ENCODE assay signal across 1 cellular context in the genomic region with DNA sequence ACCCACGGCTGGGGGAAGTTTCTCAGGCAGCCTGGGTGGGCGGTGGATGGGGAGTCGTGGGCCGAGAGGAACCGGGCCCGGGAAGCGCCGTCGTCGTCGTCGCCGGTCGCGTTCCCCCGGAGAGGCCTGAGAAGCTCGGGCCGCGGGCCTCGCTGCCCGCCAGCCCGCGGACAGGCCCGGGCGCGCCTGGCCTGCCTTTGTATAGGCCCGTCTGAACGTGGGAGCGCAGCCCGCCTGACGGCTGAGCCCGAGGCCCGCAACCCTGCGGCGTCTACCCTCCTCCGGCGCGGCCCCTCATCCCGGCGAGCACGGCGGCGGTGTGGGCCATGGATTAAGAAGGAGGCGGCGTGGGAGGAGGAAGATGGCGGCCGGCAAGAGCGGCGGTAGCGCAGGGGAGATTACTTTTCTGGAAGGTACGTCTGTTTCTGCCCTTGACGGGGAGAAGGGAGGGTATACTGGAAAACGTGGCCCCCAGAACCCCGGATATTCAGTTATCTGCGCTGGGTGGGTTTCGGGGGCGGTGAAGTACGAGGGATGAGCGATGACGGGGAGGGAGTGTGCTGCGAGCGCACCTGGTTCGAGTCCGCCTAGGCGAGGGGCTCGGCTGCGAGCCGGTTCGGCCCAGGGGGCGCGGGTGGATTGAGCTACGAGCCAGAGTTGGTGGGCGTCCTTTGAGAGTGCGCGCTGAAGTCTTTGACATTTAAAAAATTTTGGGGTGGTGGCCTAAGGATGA.
A peak's percentile ranks its signal among the peaks of the same experiment; 100 is the strongest.
TF ChIP-seq lines count a peak whose summit lies in the region.

No MANE protein-coding gene starts in this region.

TF ChIP-seq in A549, 52 proteins besides CTCF, POLR2A, EP300 and RAD21 (continued from another document):
- TF ChIP-seq GATA3 (IDR thresholded peaks at IDR 0.05; ENCODE audit: borderline replicate concordance) (no peak), CBX8 (IDR thresholded peaks at IDR 0.05) (no peak), CHD2 (IDR thresholded peaks at IDR 0.05; ENCODE audit: low read length, partially characterized antibody) (no peak), CEBPB (IDR thresholded peaks at IDR 0.05) (no peak), SREBF2 (IDR thresholded peaks at IDR 0.05) (no peak), KDM5A (IDR thresholded peaks at IDR 0.05) (no peak), PHF8 (IDR thresholded peaks at IDR 0.05; ENCODE audit: borderline replicate concordance, low read depth) (peak; percentile 75), HES2 (IDR thresholded peaks at IDR 0.05) (no peak), SMC3 (IDR thresholded peaks at IDR 0.05) (no peak), ZNF302 (CRISPR knock-in tag; IDR thresholded peaks at IDR 0.05) (no peak), FOSL2 (IDR thresholded peaks at IDR 0.05) (no peak), FOSL2 (CRISPR knock-in tag; IDR thresholded peaks at IDR 0.05) (no peak), ESRRA (IDR thresholded peaks at IDR 0.05; ENCODE audit: borderline replicate concordance, low read length) (no peak), FOSB (CRISPR knock-in tag; IDR thresholded peaks at IDR 0.05) (no peak)
- TF ChIP-seq, protein P1, sequence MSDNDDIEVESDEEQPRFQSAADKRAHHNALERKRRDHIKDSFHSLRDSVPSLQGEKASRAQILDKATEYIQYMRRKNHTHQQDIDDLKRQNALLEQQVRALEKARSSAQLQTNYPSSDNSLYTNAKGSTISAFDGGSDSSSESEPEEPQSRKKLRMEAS (IDR thresholded peaks at IDR 0.05): no peak; the same call in 1 of the 2 replicates
- TF ChIP-seq, protein P2, sequence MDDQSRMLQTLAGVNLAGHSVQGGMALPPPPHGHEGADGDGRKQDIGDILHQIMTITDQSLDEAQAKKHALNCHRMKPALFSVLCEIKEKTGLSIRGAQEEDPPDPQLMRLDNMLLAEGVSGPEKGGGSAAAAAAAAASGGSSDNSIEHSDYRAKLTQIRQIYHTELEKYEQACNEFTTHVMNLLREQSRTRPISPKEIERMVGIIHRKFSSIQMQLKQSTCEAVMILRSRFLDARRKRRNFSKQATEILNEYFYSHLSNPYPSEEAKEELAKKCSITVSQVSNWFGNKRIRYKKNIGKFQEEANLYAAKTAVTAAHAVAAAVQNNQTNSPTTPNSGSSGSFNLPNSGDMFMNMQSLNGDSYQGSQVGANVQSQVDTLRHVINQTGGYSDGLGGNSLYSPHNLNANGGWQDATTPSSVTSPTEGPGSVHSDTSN (IDR thresholded peaks at IDR 0.05): 0 out of 2 replicates have a peak, but pooled peaks have one; percentile 32
- TF ChIP-seq, protein P3, sequence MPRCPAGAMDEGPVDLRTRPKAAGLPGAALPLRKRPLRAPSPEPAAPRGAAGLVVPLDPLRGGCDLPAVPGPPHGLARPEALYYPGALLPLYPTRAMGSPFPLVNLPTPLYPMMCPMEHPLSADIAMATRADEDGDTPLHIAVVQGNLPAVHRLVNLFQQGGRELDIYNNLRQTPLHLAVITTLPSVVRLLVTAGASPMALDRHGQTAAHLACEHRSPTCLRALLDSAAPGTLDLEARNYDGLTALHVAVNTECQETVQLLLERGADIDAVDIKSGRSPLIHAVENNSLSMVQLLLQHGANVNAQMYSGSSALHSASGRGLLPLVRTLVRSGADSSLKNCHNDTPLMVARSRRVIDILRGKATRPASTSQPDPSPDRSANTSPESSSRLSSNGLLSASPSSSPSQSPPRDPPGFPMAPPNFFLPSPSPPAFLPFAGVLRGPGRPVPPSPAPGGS (IDR thresholded peaks at IDR 0.05): no peak
